ENCODE assay signal across 13 cellular contexts in genomic region chr3:58011580-58011979, GRCh38. TPM values are rescaled to one million over a fixed set of nuclear protein-coding genes. Genes with fewer than 3 reads are reported as not detected.
A peak's percentile ranks its signal among the peaks of the same experiment; 100 is the strongest.
DNase-seq lines count a peak whose midpoint lies in the region; FAIRE-seq and TF ChIP-seq lines count a peak whose summit lies in the region.
"Had no signal": no experiment of that assay in that cellular context is flagged by ENCODE, and none has a peak within 500 bp of the region (broad histone marks: within the 10 kb centered on the region; RNA-seq: fewer than 3 reads in every experiment).

No MANE protein-coding gene starts in this region.

- peaks cover 49% of the 10 kb centered on the region for H4K20me1 ChIP-seq in hepatocyte (ENCODE audit: insufficient read depth, poor library complexity, severe bottlenecking)

- no peaks in the 10 kb centered on the region for H3K9me3 ChIP-seq in adipocyte (ENCODE audit: control insufficient read depth, low read length)
- no peaks in the 10 kb centered on the region for H3K9me3 ChIP-seq in hepatocyte (ENCODE audit: low read depth)
- H3K9me3 ChIP-seq in small intestine (ENCODE audit: control insufficient read depth, low read depth) = no peaks in the 10 kb centered on the region
- H3K9me3 ChIP-seq in effector memory CD4-positive, alpha-beta T cell (ENCODE audit: control insufficient read depth, low read length) = no peaks in the 10 kb centered on the region

- H3K9ac ChIP-seq in adipocyte (ENCODE audit: low read length) = no peak overlapping the region

- H3K27ac Mint-ChIP-seq in Calu3 (ENCODE audit: unreplicated experiment) = peak overlapping the region; percentile 98
- H3K27ac Mint-ChIP-seq: activated CD8-positive, alpha-beta T cell treated with anti-CD3 and anti-CD28 coated beads for 36 hours had no signal

- FAIRE-seq in small intestine (lab: Jason Lieb, UNC) = no peak

- CTCF ChIA-PET in Calu3 (lab: Charles Lee) = interaction anchor here (0.7 to 1.7 kb wide), 4 partner anchors 8 to 166 kb away, joined by 5 to 7 read pairs (median 6); no protein-coding TSS in a partner anchor

- no peaks in the 10 kb centered on the region for H3K27me3 Mint-ChIP-seq in Calu3 (ENCODE audit: unreplicated experiment)
- H3K27me3 Mint-ChIP-seq: activated CD8-positive, alpha-beta T cell treated with anti-CD3 and anti-CD28 coated beads for 36 hours had no signal

- peaks cover 83% of the 10 kb centered on the region for H3K79me2 ChIP-seq in hepatocyte

- H3K4me3 ChIP-seq in adipocyte (ENCODE audit: low read length) (peak overlapping the region; percentile 99), hepatocyte (no peak overlapping the region), small intestine (ENCODE audit: low read depth in 1 of 2, low read length in 2 of 2) (peak overlapping the region in 1 of 2 donors; percentile 73)
- no peak overlapping the region for H3K4me3 ChIP-seq in effector memory CD4-positive, alpha-beta T cell (ENCODE audit: insufficient read depth, low read depth, low read length, poor library complexity, severe bottlenecking)

- peak overlapping the region; percentile 95 for H3K27ac ChIP-seq in hepatocyte
- peak overlapping the region; percentile 63 to 93 for H3K27ac ChIP-seq in small intestine (ENCODE audit: low read depth in 1 of 2, low read length in 1 of 2)
- H3K27ac ChIP-seq in effector memory CD4-positive, alpha-beta T cell (ENCODE audit: insufficient read depth, low read length, poor library complexity, severe bottlenecking) = no peak overlapping the region

- DNase-seq in Calu3 (no peak), adipocyte (ENCODE audit: low read depth) (no peak), hepatocyte (ENCODE audit: low spot score) (no peak), small intestine (no peak), inferior parietal cortex (ENCODE audit: extremely low spot score) (no peak), NCI-H2196 (lab: John Stamatoyannopoulos, UW; ENCODE audit: unreplicated experiment) (no peak)
- DNase-seq in effector memory CD4-positive, alpha-beta T cell = no peak
- DNase-seq in activated CD8-positive, alpha-beta memory T cell treated with anti-CD3 and anti-CD28 coated beads for 24 hours = no peak
- DNase-seq: activated CD8-positive, alpha-beta T cell treated with anti-CD3 and anti-CD28 coated beads for 36 hours; effector CD8-positive, alpha-beta T cell; NCI-H1694; NK-92 treated with Interleukin-12 subunit alpha and Interleukin-12 subunit beta, amount 100 ng/mL, for 24 hours; stimulated activated CD4-positive, alpha-beta T cell treated with anti-CD3 and anti-CD28 coated beads, Interleukin-2, amount 100 ng/mL, for 24 hours had no signal

- no peaks in the 10 kb centered on the region for H3K9me3 Mint-ChIP-seq in Calu3 (ENCODE audit: low read depth, unreplicated experiment)
- H3K9me3 Mint-ChIP-seq: activated CD8-positive, alpha-beta T cell treated with anti-CD3 and anti-CD28 coated beads for 36 hours had no signal

- intact Hi-C loops in Calu3 (cut with micrococcal nuclease; ENCODE audit: unreplicated experiment) = loop anchor here (2.0 to 5.0 kb wide), 2 partner anchors 101 to 163 kb away; no protein-coding TSS in a partner anchor

- BruUV-seq in Calu3 (replicated peaks; lab: Mats Ljungman, UMichigan) = no TSS peak

- H3K4me1 ChIP-seq in adipocyte (ENCODE audit: control insufficient read depth, insufficient read depth, low read length) (peaks cover 52% of the 10 kb centered on the region), hepatocyte (ENCODE audit: insufficient read depth) (peaks cover 57% of the 10 kb centered on the region), small intestine (ENCODE audit: control insufficient read depth in 2 of 2, insufficient read depth in 1 of 2, low read depth in 1 of 2, low read length in 1 of 2) (peaks cover 2 to 7% of the 10 kb centered on the region in 2 donors)
- H3K4me1 ChIP-seq in effector memory CD4-positive, alpha-beta T cell (ENCODE audit: control insufficient read depth, insufficient read depth, low read length, poor library complexity, severe bottlenecking) = peaks cover 18% of the 10 kb centered on the region

- peaks cover 53% of the 10 kb centered on the region for H3K4me1 Mint-ChIP-seq in Calu3 (ENCODE audit: low read depth, unreplicated experiment)

- H3K9me2 ChIP-seq in hepatocyte (replicated peaks; ENCODE audit: insufficient read depth) = no peaks in the 10 kb centered on the region

- H3K4me2 ChIP-seq in hepatocyte = peak overlapping the region; percentile 85

- TF ChIP-seq CTCF in Calu3 (IDR thresholded peaks at IDR 0.05; ENCODE audit: unreplicated experiment) (no peak), hepatocyte (IDR thresholded peaks at IDR 0.05; ENCODE audit: poor library complexity) (no peak)

- no peaks in the 10 kb centered on the region for H3K27me3 ChIP-seq in adipocyte (replicated peaks; ENCODE audit: control insufficient read depth, insufficient read depth, low read length)
- no peaks in the 10 kb centered on the region for H3K27me3 ChIP-seq in hepatocyte
- H3K27me3 ChIP-seq in small intestine (ENCODE audit: control insufficient read depth in 2 of 2, insufficient read depth in 2 of 2, low read length in 2 of 2) = no peaks in the 10 kb centered on the region
- H3K27me3 ChIP-seq in effector memory CD4-positive, alpha-beta T cell (replicated peaks; ENCODE audit: control insufficient read depth, insufficient read depth, low read length, poor library complexity, severe bottlenecking) = no peaks in the 10 kb centered on the region

- peak overlapping the region; percentile 77 for H3K4me3 Mint-ChIP-seq in Calu3 (ENCODE audit: low read depth, unreplicated experiment)
- H3K4me3 Mint-ChIP-seq: activated CD8-positive, alpha-beta T cell treated with anti-CD3 and anti-CD28 coated beads for 36 hours had no signal

- H3K36me3 ChIP-seq in adipocyte (ENCODE audit: control insufficient read depth, insufficient read depth, low read length, severe bottlenecking) = no peaks in the 10 kb centered on the region
- H3K36me3 ChIP-seq in hepatocyte (replicated peaks; ENCODE audit: insufficient read depth, low read depth) = no peaks in the 10 kb centered on the region
- H3K36me3 ChIP-seq in small intestine (ENCODE audit: control insufficient read depth in 2 of 2, insufficient read depth in 2 of 2, low read length in 2 of 2) = no peaks in the 10 kb centered on the region
- H3K36me3 ChIP-seq in effector memory CD4-positive, alpha-beta T cell (ENCODE audit: control insufficient read depth, insufficient read depth, low read length) = no peaks in the 10 kb centered on the region

- 90% methylated on average over 3 of the region's 3 CpGs for WGBS in hepatocyte (ENCODE audit: low lambda C conversion rate, missing lambda C conversion rate)
- 28 to 69% (median 48%) methylated on average over 3 of the region's 3 CpGs for WGBS in small intestine, 3 donors

- H2AFZ ChIP-seq in hepatocyte = no peak overlapping the region

- H3K36me3 Mint-ChIP-seq in Calu3 (ENCODE audit: insufficient read depth, unreplicated experiment) = peaks cover 58% of the 10 kb centered on the region

RNA-seq across cellular contexts. Expression of gene FLNB, which starts 3.4 kb away (rescaled TPM):
- total RNA-seq in Calu3 (2022) = 136 and 147 TPM in 2 replicates
- 136 and 172 TPM in 2 replicates for total RNA-seq in hepatocyte
- 69.4 and 74.2 TPM in 2 replicates for polyA plus RNA-seq in hepatocyte
- polyA plus RNA-seq in small intestine = 100 to 1,000 TPM; 137 to 335 (median 268) TPM
